In genomic region chr9:33567776-33568175, GRCh38 we compare ENCODE assay signal across 2 cellular contexts. TPM values are rescaled to one million over a fixed set of nuclear protein-coding genes. Genes with fewer than 3 reads are reported as not detected.
"Had no signal": no experiment of that assay in that cellular context is flagged by ENCODE, and none has a peak within 500 bp of the region (broad histone marks: within the 10 kb centered on the region; RNA-seq: fewer than 3 reads in every experiment).

No MANE protein-coding gene starts in this region.

RNA-seq across cellular contexts. Expression of gene ANKRD18B, which starts 43.7 kb away (rescaled TPM):
- total RNA-seq: activated B cell treated with CpG ODN at 0.5 μM for 24 hours, ascending aorta had no signal
